9 cellular contexts compared by ENCODE assay signal in the genomic region with DNA sequence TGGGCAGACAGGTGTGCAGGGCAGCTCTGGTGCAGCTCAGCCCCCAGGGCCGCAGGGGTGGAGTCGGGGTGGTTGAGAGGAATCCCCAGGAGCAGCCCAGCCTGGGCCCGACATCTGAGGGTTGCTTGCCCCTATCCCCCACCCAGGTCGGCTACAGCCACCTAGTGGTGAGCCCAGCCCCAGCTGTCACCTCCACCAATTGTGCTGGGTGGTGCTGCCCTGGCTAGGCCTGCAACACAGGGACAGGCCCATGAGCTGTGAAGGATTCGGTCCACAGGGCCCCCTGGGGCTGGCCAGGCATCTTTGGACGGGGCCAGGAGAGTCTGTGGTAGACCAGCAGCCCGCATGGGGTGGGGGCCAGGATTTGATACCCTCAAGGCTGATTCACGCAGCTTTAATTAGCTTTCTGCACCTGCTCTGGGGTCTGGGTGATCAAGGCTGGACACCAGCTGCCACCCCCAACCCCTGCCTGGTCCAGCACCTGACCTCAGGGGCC. TPM values are rescaled to one million over a fixed set of nuclear protein-coding genes. Genes with fewer than 3 reads are reported as not detected.
DNase-seq lines count a peak whose midpoint lies in the region; ATAC-seq and TF ChIP-seq lines count a peak whose summit lies in the region.
"Had no signal": no experiment of that assay in that cellular context is flagged by ENCODE, and none has a peak within 500 bp of the region (broad histone marks: within the 10 kb centered on the region; RNA-seq: fewer than 3 reads in every experiment).

No MANE protein-coding gene starts in this region.

- peak overlapping the region; percentile 78 for H3K27ac ChIP-seq in layer of hippocampus (ENCODE audit: low read depth, low read length)
- H3K27ac ChIP-seq: epithelial cell of prostate had no signal

- TF ChIP-seq CTCF in astrocyte of the spinal cord (IDR thresholded peaks at IDR 0.05; ENCODE audit: low read depth, low read length) (peak; percentile 48), lower leg skin (IDR thresholded peaks at IDR 0.05) (no peak)

- DNase-seq in NCI-H1105 treated with DMSO at 0.1 percent for 48 hours (lab: John Stamatoyannopoulos, UW) = peak; percentile 0
- no peak for DNase-seq in NCI-H1105 (lab: John Stamatoyannopoulos, UW)
- DNase-seq in HK-2 (ENCODE audit: unreplicated experiment) = peak; percentile 47
- no peak for DNase-seq in astrocyte of the spinal cord (ENCODE audit: low read depth, low spot score)
- peak in 4 of 6 experiments; percentile 12 to 53 (median 32) for DNase-seq in stimulated activated naive CD4-positive, alpha-beta T cell (lab: John Stamatoyannopoulos, UW)
- no peak for DNase-seq in lower leg skin (ENCODE audit: low spot score in 2 of 2)

- no peak for TF ChIP-seq POLR2A in lower leg skin (IDR thresholded peaks at IDR 0.05)

- H3K4me3 ChIP-seq in astrocyte of the spinal cord (ENCODE audit: low read depth, low read length) = no peak overlapping the region
- H3K4me3 ChIP-seq in lower leg skin (ENCODE audit: low read depth, poor library complexity, severe bottlenecking) = no peak overlapping the region

- in situ Hi-C loops in astrocyte of the spinal cord (cut with HindIII; ENCODE audit: low sequenced_read_pairs) = no loop called here

- 29 to 67% methylated on average over 3 to 4 of the region's 8 CpGs for WGBS in lower leg skin, 2 donors

- no peaks in the 10 kb centered on the region for H3K27me3 ChIP-seq in layer of hippocampus (ENCODE audit: control insufficient read depth, insufficient read depth, low read length)

- intact Hi-C loops in lower leg skin (cut with DNase I; ENCODE audit: low total_unique reads) = no loop called here

- ATAC-seq in SK-N-SH treated with all-trans-retinoic acid at 6 μM for 48 hours = peak; percentile 74

TF ChIP-seq in SK-N-SH treated with all-trans-retinoic acid at 6 μM for 48 hours, 23 proteins besides CTCF, POLR2A, EP300 and RAD21:
- TF ChIP-seq GLIS3 (CRISPR knock-in tag; IDR thresholded peaks at IDR 0.05) (no peak), PPARA (CRISPR knock-in tag; IDR thresholded peaks at IDR 0.05; ENCODE audit: borderline replicate concordance) (no peak)

RNA-seq across cellular contexts. Expression of a gene that starts 29.5 kb away (rescaled TPM):
- 10 to 100 TPM in 3 of 4 donors, 1 to 10 TPM in 1; 9.1 to 15.7 (median 12.9) TPM for total RNA-seq in lower leg skin

Comparison
In these comparisons a context has a peak if more than half of its experiments do, and no peak if none do; other contexts are left out.
1. DNase-seq: peak in NCI-H1105 treated with DMSO at 0.1 percent for 48 hours (single experiment), HK-2 (single experiment) and stimulated activated naive CD4-positive, alpha-beta T cell (4 of 6); none in NCI-H1105 (single experiment), astrocyte of the spinal cord (single experiment) and lower leg skin (0 of 2).